29 cellular contexts compared by ENCODE assay signal in the genomic region with DNA sequence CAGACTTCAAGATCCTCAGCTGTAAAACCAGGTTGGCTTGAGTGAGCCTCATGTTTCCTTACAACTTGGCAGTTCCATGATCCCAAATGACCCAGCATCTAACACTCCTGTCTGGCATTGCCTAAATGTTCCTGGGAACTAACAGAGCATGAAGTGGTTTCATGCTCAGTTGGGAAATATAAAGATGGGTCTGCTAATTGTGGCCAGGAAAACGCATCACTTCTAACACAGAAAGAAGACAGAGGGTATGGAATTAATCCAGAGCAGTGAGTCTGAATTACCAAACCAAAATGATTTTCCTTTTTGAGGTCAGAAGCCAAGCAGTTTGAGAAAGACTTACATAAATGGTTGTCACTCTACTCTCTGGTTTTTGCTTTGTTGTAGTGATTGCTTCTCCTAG.
DNase-seq lines count a peak whose midpoint lies in the region; ATAC-seq and TF ChIP-seq lines count a peak whose summit lies in the region.
"Had no signal": no experiment of that assay in that cellular context is flagged by ENCODE, and none has a peak within 500 bp of the region (broad histone marks: within the 10 kb centered on the region; RNA-seq: fewer than 3 reads in every experiment).

No MANE protein-coding gene starts in this region.

- H3K36me3 ChIP-seq in kidney epithelial cell (ENCODE audit: control insufficient read depth, insufficient read depth, low read length) (no peaks in the 10 kb centered on the region), left ventricle myocardium inferior (no peaks in the 10 kb centered on the region)
- H3K36me3 ChIP-seq: HAP-1 had no signal

- DNase-seq in NCI-H187 treated with DMSO at 0.1 percent for 48 hours (lab: John Stamatoyannopoulos, UW) (peak; percentile 9), epithelial cell of proximal tubule (ENCODE audit: low read depth) (peak; percentile 52), kidney epithelial cell (ENCODE audit: low read depth) (peak; percentile 49), renal cortical epithelial cell (ENCODE audit: low read depth) (peak; percentile 93), NCI-H1417 treated with DMSO at 0.1 percent for 48 hours (lab: John Stamatoyannopoulos, UW) (no peak), NCI-H2196 treated with DMSO at 0.1 percent for 48 hours (lab: John Stamatoyannopoulos, UW; ENCODE audit: unreplicated experiment) (no peak), left ventricle myocardium inferior (no peak)
- DNase-seq: C1 segment of cervical spinal cord; Caco-2; CD4-positive, alpha-beta memory T cell; DMS 273 treated with DMSO at 0.1 percent for 48 hours; DMS79; EL; GDM1; GOT3; HFFc6; Kasumi-1; NCI-H1105; NCI-H146; NCI-H2029; NCI-H446 treated with DMSO at 0.1 percent for 48 hours; NCI-H526; SIG-M5 had no signal

- H3K27me3 ChIP-seq in kidney epithelial cell (ENCODE audit: control insufficient read depth, insufficient read depth, low read length), result no peaks in the 10 kb centered on the region
- no peaks in the 10 kb centered on the region for H3K27me3 ChIP-seq in left ventricle myocardium inferior (ENCODE audit: low read depth)

- no peaks in the 10 kb centered on the region for H3K4me1 ChIP-seq in left ventricle myocardium inferior
- H3K4me1 ChIP-seq: Caco-2, HAP-1 had no signal

- H3K4me3 ChIP-seq in epithelial cell of proximal tubule (ENCODE audit: low read depth, low read length), result no peak overlapping the region
- no peak overlapping the region for H3K4me3 ChIP-seq in kidney epithelial cell (ENCODE audit: low read depth, low read length)
- H3K4me3 ChIP-seq in left ventricle myocardium inferior, result no peak overlapping the region
- H3K4me3 ChIP-seq: GM12878, HAP-1, K562, SK-N-MC had no signal

- intact Hi-C loops in left ventricle myocardium inferior (cut with micrococcal nuclease), result no loop called here

- peaks cover 3% of the 10 kb centered on the region for H3K9me3 ChIP-seq in left ventricle myocardium inferior (replicated peaks)
- H3K9me3 ChIP-seq: Caco-2, HAP-1 had no signal

- no peak for ATAC-seq in GM21576 (IDR thresholded peaks at IDR 0.05; ENCODE audit: unreplicated experiment)
- ATAC-seq: GM12878, K562, Panc1 had no signal

- no peak overlapping the region for H3K27ac ChIP-seq in left ventricle myocardium inferior (replicated peaks)
- H3K27ac ChIP-seq: SK-N-MC had no signal

- TF ChIP-seq CTCF in epithelial cell of proximal tubule (conservative IDR thresholded peaks at IDR 0.05; ENCODE audit: low read depth, low read length), result no peak
- TF ChIP-seq CTCF in kidney epithelial cell (IDR thresholded peaks at IDR 0.05; ENCODE audit: insufficient read depth, low read length, poor library complexity, severe bottlenecking), result no peak
- no peak for TF ChIP-seq CTCF in left ventricle myocardium inferior (IDR thresholded peaks at IDR 0.05; ENCODE audit: borderline replicate concordance)

Comparison
In these comparisons a context has a peak if more than half of its experiments do, and no peak if none do; other contexts are left out.
1. DNase-seq: peak in NCI-H187 treated with DMSO at 0.1 percent for 48 hours (single experiment), epithelial cell of proximal tubule (single experiment), kidney epithelial cell (single experiment) and renal cortical epithelial cell (single experiment); none in NCI-H1417 treated with DMSO at 0.1 percent for 48 hours (single experiment), NCI-H2196 treated with DMSO at 0.1 percent for 48 hours (single experiment) and left ventricle myocardium inferior (single experiment).